ENCODE assay signal across 1 cellular context in genomic region chr19:17125728-17126677, GRCh38.
A peak's percentile ranks its signal among the peaks of the same experiment; 100 is the strongest.
TF ChIP-seq lines count a peak whose summit lies in the region.

No MANE protein-coding gene starts in this region.

TF ChIP-seq in GM12878, 131 proteins besides CTCF, POLR2A, EP300 and RAD21 (continued from another document and continues in another):
- TF ChIP-seq ZNF274 (IDR thresholded peaks at IDR 0.05; ENCODE audit: insufficient read depth, insufficient read length), result no peak
- no peak for TF ChIP-seq CHD4 (IDR thresholded peaks at IDR 0.05)
- no peak; the same call in 1 of the 2 replicates for TF ChIP-seq ZBTB40 (IDR thresholded peaks at IDR 0.05; ENCODE audit: borderline replicate concordance)
- peak; percentile 87 for TF ChIP-seq SPI1 (IDR thresholded peaks at IDR 0.05; ENCODE audit: borderline replicate concordance, insufficient read depth, low read depth, low read length)
- TF ChIP-seq NRF1 (conservative IDR thresholded peaks at IDR 0.05; ENCODE audit: low read depth, low read length), result no peak
- peak; percentile 35; the same call in 1 of the 2 replicates for TF ChIP-seq MYB (IDR thresholded peaks at IDR 0.05; ENCODE audit: borderline replicate concordance, low read depth, low read length)
- peak; percentile 82; the same call in 1 of the 2 replicates for TF ChIP-seq SMARCA5 (IDR thresholded peaks at IDR 0.05)
- TF ChIP-seq ATF7 (IDR thresholded peaks at IDR 0.05; ENCODE audit: low read depth), result peak; percentile 68
- TF ChIP-seq, protein P1, sequence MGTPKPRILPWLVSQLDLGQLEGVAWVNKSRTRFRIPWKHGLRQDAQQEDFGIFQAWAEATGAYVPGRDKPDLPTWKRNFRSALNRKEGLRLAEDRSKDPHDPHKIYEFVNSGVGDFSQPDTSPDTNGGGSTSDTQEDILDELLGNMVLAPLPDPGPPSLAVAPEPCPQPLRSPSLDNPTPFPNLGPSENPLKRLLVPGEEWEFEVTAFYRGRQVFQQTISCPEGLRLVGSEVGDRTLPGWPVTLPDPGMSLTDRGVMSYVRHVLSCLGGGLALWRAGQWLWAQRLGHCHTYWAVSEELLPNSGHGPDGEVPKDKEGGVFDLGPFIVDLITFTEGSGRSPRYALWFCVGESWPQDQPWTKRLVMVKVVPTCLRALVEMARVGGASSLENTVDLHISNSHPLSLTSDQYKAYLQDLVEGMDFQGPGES (IDR thresholded peaks at IDR 0.05), result 0 out of 2 replicates have a peak, but pooled peaks have one; percentile 1
- TF ChIP-seq MYC (IDR thresholded peaks at IDR 0.05; ENCODE audit: insufficient read depth, insufficient read length, insufficient replicate concordance, low read length, severe bottlenecking), result peak; percentile 83
- TF ChIP-seq EGR1 (IDR thresholded peaks at IDR 0.05; ENCODE audit: borderline replicate concordance in 1 of 2, low read depth in 2 of 2, low read length in 2 of 2), result peak in 1 of 2 experiments; percentile 77; a peak in 2 of 3 replicates
- TF ChIP-seq GABPA (IDR thresholded peaks at IDR 0.05; ENCODE audit: low read depth), result 0 out of 2 replicates have a peak, but pooled peaks have one; percentile 2
- no peak for TF ChIP-seq ZNF592 (IDR thresholded peaks at IDR 0.05)
- TF ChIP-seq LARP7 (IDR thresholded peaks at IDR 0.05), result peak; percentile 66
- TF ChIP-seq, protein P2, sequence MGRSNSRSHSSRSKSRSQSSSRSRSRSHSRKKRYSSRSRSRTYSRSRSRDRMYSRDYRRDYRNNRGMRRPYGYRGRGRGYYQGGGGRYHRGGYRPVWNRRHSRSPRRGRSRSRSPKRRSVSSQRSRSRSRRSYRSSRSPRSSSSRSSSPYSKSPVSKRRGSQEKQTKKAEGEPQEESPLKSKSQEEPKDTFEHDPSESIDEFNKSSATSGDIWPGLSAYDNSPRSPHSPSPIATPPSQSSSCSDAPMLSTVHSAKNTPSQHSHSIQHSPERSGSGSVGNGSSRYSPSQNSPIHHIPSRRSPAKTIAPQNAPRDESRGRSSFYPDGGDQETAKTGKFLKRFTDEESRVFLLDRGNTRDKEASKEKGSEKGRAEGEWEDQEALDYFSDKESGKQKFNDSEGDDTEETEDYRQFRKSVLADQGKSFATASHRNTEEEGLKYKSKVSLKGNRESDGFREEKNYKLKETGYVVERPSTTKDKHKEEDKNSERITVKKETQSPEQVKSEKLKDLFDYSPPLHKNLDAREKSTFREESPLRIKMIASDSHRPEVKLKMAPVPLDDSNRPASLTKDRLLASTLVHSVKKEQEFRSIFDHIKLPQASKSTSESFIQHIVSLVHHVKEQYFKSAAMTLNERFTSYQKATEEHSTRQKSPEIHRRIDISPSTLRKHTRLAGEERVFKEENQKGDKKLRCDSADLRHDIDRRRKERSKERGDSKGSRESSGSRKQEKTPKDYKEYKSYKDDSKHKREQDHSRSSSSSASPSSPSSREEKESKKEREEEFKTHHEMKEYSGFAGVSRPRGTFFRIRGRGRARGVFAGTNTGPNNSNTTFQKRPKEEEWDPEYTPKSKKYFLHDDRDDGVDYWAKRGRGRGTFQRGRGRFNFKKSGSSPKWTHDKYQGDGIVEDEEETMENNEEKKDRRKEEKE (IDR thresholded peaks at IDR 0.05), result no peak
- peak; percentile 95 for TF ChIP-seq SMAD1 (IDR thresholded peaks at IDR 0.05; ENCODE audit: low read depth, partially characterized antibody)
- TF ChIP-seq NFXL1 (IDR thresholded peaks at IDR 0.05; ENCODE audit: borderline replicate concordance), result no peak
- TF ChIP-seq RFX5 (IDR thresholded peaks at IDR 0.05; ENCODE audit: low read depth, low read length), result no peak
- TF ChIP-seq ZBTB33 (IDR thresholded peaks at IDR 0.05), result no peak
- TF ChIP-seq HDAC6 (IDR thresholded peaks at IDR 0.05; ENCODE audit: unreplicated experiment), result no peak
- no peak for TF ChIP-seq STAT1 (conservative IDR thresholded peaks at IDR 0.05)
- no peak for TF ChIP-seq E4F1 (IDR thresholded peaks at IDR 0.05; ENCODE audit: borderline replicate concordance, partially characterized antibody)
- no peak for TF ChIP-seq SIX5 (IDR thresholded peaks at IDR 0.05; ENCODE audit: low read depth, low read length, severe bottlenecking)
- peak; percentile 96 for TF ChIP-seq RELA (IDR thresholded peaks at IDR 0.05; ENCODE audit: borderline replicate concordance, partially characterized antibody)
- peak; percentile 53 for TF ChIP-seq CREB1 (IDR thresholded peaks at IDR 0.05; ENCODE audit: low read depth)
- peak; percentile 87 for TF ChIP-seq POLR2AphosphoS5 (IDR thresholded peaks at IDR 0.05; ENCODE audit: low read length)
- peak; percentile 51; the same call in 1 of the 2 replicates for TF ChIP-seq CREM (IDR thresholded peaks at IDR 0.05; ENCODE audit: low read depth)
- TF ChIP-seq GATAD2B (conservative IDR thresholded peaks at IDR 0.05; ENCODE audit: low read depth), result peak; percentile 94
- peak; percentile 79; the same call in 1 of the 2 replicates for TF ChIP-seq FOXM1 (IDR thresholded peaks at IDR 0.05; ENCODE audit: low read depth, low read length)
- TF ChIP-seq IKZF1 (conservative IDR thresholded peaks at IDR 0.05), result peak; percentile 98
- TF ChIP-seq RBBP5 (conservative IDR thresholded peaks at IDR 0.05), result no peak; the same call in 1 of the 2 replicates
- TF ChIP-seq YY1 (IDR thresholded peaks at IDR 0.05; ENCODE audit: low read depth, low read length), result peak; percentile 71
- TF ChIP-seq, protein P3, sequence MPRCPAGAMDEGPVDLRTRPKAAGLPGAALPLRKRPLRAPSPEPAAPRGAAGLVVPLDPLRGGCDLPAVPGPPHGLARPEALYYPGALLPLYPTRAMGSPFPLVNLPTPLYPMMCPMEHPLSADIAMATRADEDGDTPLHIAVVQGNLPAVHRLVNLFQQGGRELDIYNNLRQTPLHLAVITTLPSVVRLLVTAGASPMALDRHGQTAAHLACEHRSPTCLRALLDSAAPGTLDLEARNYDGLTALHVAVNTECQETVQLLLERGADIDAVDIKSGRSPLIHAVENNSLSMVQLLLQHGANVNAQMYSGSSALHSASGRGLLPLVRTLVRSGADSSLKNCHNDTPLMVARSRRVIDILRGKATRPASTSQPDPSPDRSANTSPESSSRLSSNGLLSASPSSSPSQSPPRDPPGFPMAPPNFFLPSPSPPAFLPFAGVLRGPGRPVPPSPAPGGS (IDR thresholded peaks at IDR 0.05; ENCODE audit: borderline replicate concordance, insufficient read depth, low read depth, low read length, poor library complexity, severe bottlenecking), result peak; percentile 87
- no peak for TF ChIP-seq ZNF217 (IDR thresholded peaks at IDR 0.05)
- TF ChIP-seq, protein P4, sequence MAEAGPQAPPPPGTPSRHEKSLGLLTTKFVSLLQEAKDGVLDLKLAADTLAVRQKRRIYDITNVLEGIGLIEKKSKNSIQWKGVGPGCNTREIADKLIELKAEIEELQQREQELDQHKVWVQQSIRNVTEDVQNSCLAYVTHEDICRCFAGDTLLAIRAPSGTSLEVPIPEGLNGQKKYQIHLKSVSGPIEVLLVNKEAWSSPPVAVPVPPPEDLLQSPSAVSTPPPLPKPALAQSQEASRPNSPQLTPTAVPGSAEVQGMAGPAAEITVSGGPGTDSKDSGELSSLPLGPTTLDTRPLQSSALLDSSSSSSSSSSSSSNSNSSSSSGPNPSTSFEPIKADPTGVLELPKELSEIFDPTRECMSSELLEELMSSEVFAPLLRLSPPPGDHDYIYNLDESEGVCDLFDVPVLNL (IDR thresholded peaks at IDR 0.05; ENCODE audit: low read depth, low read length), result no peak
- TF ChIP-seq SREBF1 (IDR thresholded peaks at IDR 0.05; ENCODE audit: low read length), result no peak
- no peak for TF ChIP-seq YBX1 (IDR thresholded peaks at IDR 0.05)
- TF ChIP-seq SUPT20H (IDR thresholded peaks at IDR 0.05; ENCODE audit: borderline replicate concordance, control insufficient read depth, low read depth, low read length), result no peak
